Comparison of ENCODE assay signal across 9 cellular contexts in the genomic region with DNA sequence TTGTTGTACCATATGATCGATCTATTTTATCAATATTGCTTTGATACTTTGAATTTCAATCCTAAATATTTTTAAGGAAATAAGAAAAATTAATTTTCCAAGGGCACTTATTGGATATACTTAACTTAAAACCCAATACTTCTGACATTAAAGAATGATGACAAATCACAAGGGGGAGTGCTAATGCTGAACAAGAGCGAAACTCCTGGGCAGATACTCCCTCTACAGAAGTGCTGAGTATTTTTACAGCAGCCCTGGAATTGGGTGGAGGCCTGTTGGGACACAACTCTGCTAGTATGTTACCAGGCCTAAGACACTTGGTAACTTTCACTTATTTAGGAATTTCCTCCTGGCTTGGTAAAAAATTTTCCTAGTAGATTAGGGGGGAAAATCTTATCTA. TPM values are rescaled to one million over a fixed set of nuclear protein-coding genes. Genes with fewer than 3 reads are reported as not detected.
DNase-seq lines count a peak whose midpoint lies in the region; ATAC-seq and TF ChIP-seq lines count a peak whose summit lies in the region.
"Had no signal": no experiment of that assay in that cellular context is flagged by ENCODE, and none has a peak within 500 bp of the region (broad histone marks: within the 10 kb centered on the region; RNA-seq: fewer than 3 reads in every experiment).

No MANE protein-coding gene starts in this region.

- H3K27me3 ChIP-seq in H7 (ENCODE audit: control insufficient read depth, insufficient read depth, low read length): no peaks in the 10 kb centered on the region
- H3K27me3 ChIP-seq: pancreas had no signal

- H3K4me3 ChIP-seq in H7 (ENCODE audit: insufficient read depth, low read depth, low read length) (no peak overlapping the region), retinal pigment epithelial cell (ENCODE audit: low read length) (no peak overlapping the region)
- H3K4me3 ChIP-seq: pancreas had no signal

- DNase-seq in H7: peak; percentile 13
- peak; percentile 47 for DNase-seq in fibroblast of the conjunctiva (ENCODE audit: low read depth)
- peak; percentile 14 for DNase-seq in retinal pigment epithelial cell (ENCODE audit: low read depth)
- no peak for DNase-seq in NCI-H1105 (lab: John Stamatoyannopoulos, UW)
- DNase-seq: pancreas, substantia nigra had no signal

- TF ChIP-seq CTCF in retinal pigment epithelial cell (conservative IDR thresholded peaks at IDR 0.05; ENCODE audit: low read depth, low read length): peak; percentile 35

- ATAC-seq in SK-N-SH treated with all-trans-retinoic acid at 6 μM for 48 hours (peak; percentile 60; the same call in 1 of the 3 replicates), GM21576 (IDR thresholded peaks at IDR 0.05; ENCODE audit: unreplicated experiment) (no peak), GM19023 (IDR thresholded peaks at IDR 0.05; ENCODE audit: unreplicated experiment) (no peak)

- no peaks in the 10 kb centered on the region; the same call in 1 of the 2 replicates for H3K36me3 ChIP-seq in H7 (replicated peaks; ENCODE audit: control insufficient read depth, insufficient read depth, low read length)

TF ChIP-seq in SK-N-SH treated with all-trans-retinoic acid at 6 μM for 48 hours, 23 proteins besides CTCF, POLR2A, EP300 and RAD21:
- TF ChIP-seq ISL1 (CRISPR knock-in tag; IDR thresholded peaks at IDR 0.05) (no peak), RARB (CRISPR knock-in tag; IDR thresholded peaks at IDR 0.05) (no peak), ZNF8 (CRISPR knock-in tag; IDR thresholded peaks at IDR 0.05) (no peak), TCF4 (CRISPR knock-in tag; IDR thresholded peaks at IDR 0.05; ENCODE audit: borderline replicate concordance) (no peak), ZNF70 (CRISPR knock-in tag; IDR thresholded peaks at IDR 0.05) (no peak), OSR1 (CRISPR knock-in tag; IDR thresholded peaks at IDR 0.05) (no peak), ZFP3 (CRISPR knock-in tag; IDR thresholded peaks at IDR 0.05) (no peak), ARNTL (CRISPR knock-in tag; IDR thresholded peaks at IDR 0.05; ENCODE audit: borderline replicate concordance, low read depth) (no peak)
- TF ChIP-seq, protein P1, sequence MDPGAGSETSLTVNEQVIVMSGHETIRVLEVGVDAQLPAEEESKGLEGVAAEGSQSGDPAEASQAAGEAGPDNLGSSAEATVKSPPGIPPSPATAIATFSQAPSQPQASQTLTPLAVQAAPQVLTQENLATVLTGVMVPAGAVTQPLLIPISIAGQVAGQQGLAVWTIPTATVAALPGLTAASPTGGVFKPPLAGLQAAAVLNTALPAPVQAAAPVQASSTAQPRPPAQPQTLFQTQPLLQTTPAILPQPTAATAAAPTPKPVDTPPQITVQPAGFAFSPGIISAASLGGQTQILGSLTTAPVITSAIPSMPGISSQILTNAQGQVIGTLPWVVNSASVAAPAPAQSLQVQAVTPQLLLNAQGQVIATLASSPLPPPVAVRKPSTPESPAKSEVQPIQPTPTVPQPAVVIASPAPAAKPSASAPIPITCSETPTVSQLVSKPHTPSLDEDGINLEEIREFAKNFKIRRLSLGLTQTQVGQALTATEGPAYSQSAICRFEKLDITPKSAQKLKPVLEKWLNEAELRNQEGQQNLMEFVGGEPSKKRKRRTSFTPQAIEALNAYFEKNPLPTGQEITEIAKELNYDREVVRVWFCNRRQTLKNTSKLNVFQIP (CRISPR knock-in tag; IDR thresholded peaks at IDR 0.05; ENCODE audit: borderline replicate concordance, low read depth): no peak

RNA-seq across cellular contexts. Expression of a gene that starts 46.2 kb away (rescaled TPM):
- total RNA-seq in H7 (2014; rRNA removed; shearing (Covaris generic)): 12.0 and 15.9 TPM in 2 replicates

RNA-seq across cellular contexts. Expression of a gene that starts 49.6 kb away (rescaled TPM):
- total RNA-seq in H7 (2014; rRNA removed; shearing (Covaris generic)): 152 and 153 TPM in 2 replicates
